10 cellular contexts compared by ENCODE assay signal in the genomic region with DNA sequence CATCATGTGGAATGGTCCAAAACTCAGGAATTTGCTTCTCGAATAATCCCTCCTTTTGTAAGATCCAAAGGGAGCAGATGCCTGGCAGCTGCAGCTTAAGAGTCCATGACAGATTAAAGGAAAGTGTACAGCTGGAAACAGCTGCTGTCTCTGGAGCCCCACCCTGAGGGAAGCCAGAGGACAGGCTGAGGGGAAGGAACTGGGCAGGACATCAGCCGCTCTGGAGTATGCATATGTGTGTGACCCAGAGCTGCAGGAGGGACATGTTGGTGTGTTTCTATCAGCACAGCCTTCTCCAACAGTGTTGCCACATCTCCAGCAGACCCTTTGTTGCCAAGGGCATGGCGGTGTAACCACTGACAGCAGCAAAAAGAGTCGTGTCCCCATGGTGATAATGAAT. TPM values are rescaled to one million over a fixed set of nuclear protein-coding genes. Genes with fewer than 3 reads are reported as not detected.
DNase-seq lines count a peak whose midpoint lies in the region; ATAC-seq and TF ChIP-seq lines count a peak whose summit lies in the region.
"Had no signal": no experiment of that assay in that cellular context is flagged by ENCODE, and none has a peak within 500 bp of the region (broad histone marks: within the 10 kb centered on the region; RNA-seq: fewer than 3 reads in every experiment).

No MANE protein-coding gene starts in this region.

- no peaks in the 10 kb centered on the region for H3K27me3 ChIP-seq in A673 (replicated peaks; ENCODE audit: insufficient read depth, low read depth, low read length, poor library complexity)

- no peak for ATAC-seq in GM21737 (IDR thresholded peaks at IDR 0.05; ENCODE audit: unreplicated experiment)

- POLR2A ChIA-PET in A673 (lab: Charles Lee; ENCODE audit: low non-redundant PET): no interaction called here

- TF ChIP-seq CTCF in A673 (conservative IDR thresholded peaks at IDR 0.05; ENCODE audit: low read depth, low read length) (no peak), nephron (IDR thresholded peaks at IDR 0.05; ENCODE audit: unreplicated experiment in 3 of 3) (no peak)

- CTCF ChIA-PET in A673 (lab: Charles Lee): no interaction called here

- intact Hi-C loops in A673 (cut with micrococcal nuclease; ENCODE audit: unreplicated experiment): loop anchor here (10.0 kb wide), 1 partner anchor 175 kb away; no protein-coding TSS in a partner anchor

- H3K4me3 ChIP-seq in A673 (ENCODE audit: low read depth, low read length, poor library complexity, severe bottlenecking): no peak overlapping the region

- peaks cover 52% of the 10 kb centered on the region for H3K36me3 Mint-ChIP-seq in nephron (ENCODE audit: low read depth)

- no peaks in the 10 kb centered on the region for H3K9me3 ChIP-seq in A673 (ENCODE audit: low read depth, low read length, poor library complexity, severe bottlenecking)

- H3K27me3 Mint-ChIP-seq in nephron (ENCODE audit: low read depth): no peaks in the 10 kb centered on the region
- H3K27me3 Mint-ChIP-seq: activated B cell treated with CpG ODN at 0.5 μM for 24 hours had no signal

- H3K36me3 ChIP-seq in A673 (ENCODE audit: insufficient read depth, low read length, poor library complexity, severe bottlenecking): no peaks in the 10 kb centered on the region

- H3K4me1 Mint-ChIP-seq in nephron: peaks cover 47% of the 10 kb centered on the region

- DNase-seq in A673 (ENCODE audit: low spot score) (peak; percentile 28), NCI-H82 (lab: John Stamatoyannopoulos, UW) (peak; percentile 88), fibroblast of peridontal ligament (ENCODE audit: extremely low read depth) (peak; percentile 67)
- DNase-seq in activated CD4-positive, CD25-positive, alpha-beta regulatory T cell treated with anti-CD3 and anti-CD28 coated beads, Interleukin-2, amount 50 U/mL, for 72 hours: no peak
- DNase-seq in activated effector memory CD4-positive, alpha-beta T cell treated with anti-CD3 and anti-CD28 coated beads, Interleukin-2, amount 50 U/mL, for 16 hours: no peak
- DNase-seq in NK-92 treated with Interleukin-12 subunit alpha and Interleukin-12 subunit beta, amount 100 ng/mL, for 24 hours (lab: John Stamatoyannopoulos, UW): no peak
- DNase-seq: activated B cell treated with CpG ODN at 0.5 μM for 24 hours; activated naive CD4-positive, alpha-beta T cell had no signal

- peak overlapping the region; percentile 89 to 94 (median 90) for H3K27ac Mint-ChIP-seq in nephron
- H3K27ac Mint-ChIP-seq: activated B cell treated with CpG ODN at 0.5 μM for 24 hours had no signal

- no peak overlapping the region for H3K27ac ChIP-seq in A673 (ENCODE audit: low read depth, low read length, poor library complexity, severe bottlenecking)

- peak overlapping the region in 2 of 3 experiments; percentile 17 to 43 for H3K4me3 Mint-ChIP-seq in nephron

- H3K9me3 Mint-ChIP-seq in nephron: no peaks in the 10 kb centered on the region
- H3K9me3 Mint-ChIP-seq: activated B cell treated with CpG ODN at 0.5 μM for 24 hours had no signal

- BruUV-seq in A673 (replicated peaks; lab: Mats Ljungman, UMichigan): no TSS peak

- no peaks in the 10 kb centered on the region for H3K4me1 ChIP-seq in A673 (ENCODE audit: insufficient read depth, low read length, poor library complexity, severe bottlenecking)

RNA-seq across cellular contexts. Expression of a gene that starts 46.2 kb away (rescaled TPM):
- 28.8 and 29.1 TPM in 2 replicates for total RNA-seq in A673 (2021)

Comparison
In these comparisons a context has a peak if more than half of its experiments do, and no peak if none do; other contexts are left out.
1. DNase-seq: peak in A673 (single experiment), NCI-H82 (single experiment) and fibroblast of peridontal ligament (single experiment); none in activated CD4-positive, CD25-positive, alpha-beta regulatory T cell treated with anti-CD3 and anti-CD28 coated beads, Interleukin-2, amount 50 U/mL, for 72 hours (single experiment), activated effector memory CD4-positive, alpha-beta T cell treated with anti-CD3 and anti-CD28 coated beads, Interleukin-2, amount 50 U/mL, for 16 hours (single experiment) and NK-92 treated with Interleukin-12 subunit alpha and Interleukin-12 subunit beta, amount 100 ng/mL, for 24 hours (single experiment).